Comparison of ENCODE assay signal across 17 cellular contexts in genomic region chr1:162629651-162630050, GRCh38. TPM values are rescaled to one million over a fixed set of nuclear protein-coding genes. Genes with fewer than 3 reads are reported as not detected.
DNase-seq lines count a peak whose midpoint lies in the region; ATAC-seq and TF ChIP-seq lines count a peak whose summit lies in the region.
"Had no signal": no experiment of that assay in that cellular context is flagged by ENCODE, and none has a peak within 500 bp of the region (broad histone marks: within the 10 kb centered on the region; RNA-seq: fewer than 3 reads in every experiment).

No MANE protein-coding gene starts in this region.

- POLR2A ChIA-PET in PC-9 (lab: Charles Lee; ENCODE audit: unreplicated experiment): no interaction called here

- H3K4me1 ChIP-seq in gastroesophageal sphincter (peaks cover 10 to 73% (median 21%) of the 10 kb centered on the region in 3 donors), stomach smooth muscle (ENCODE audit: control insufficient read depth, insufficient read depth, low read length) (peaks cover 43% of the 10 kb centered on the region), PC-9 (replicated peaks; ENCODE audit: insufficient read depth) (no peaks in the 10 kb centered on the region)
- H3K4me1 ChIP-seq: psoas muscle had no signal

- no peak overlapping the region for H3K4me2 ChIP-seq in PC-9

- H3K36me3 ChIP-seq in gastroesophageal sphincter: no peaks in the 10 kb centered on the region
- no peaks in the 10 kb centered on the region for H3K36me3 ChIP-seq in stomach smooth muscle (ENCODE audit: control insufficient read depth in 2 of 2, insufficient read depth in 2 of 2, low read length in 2 of 2)
- H3K36me3 ChIP-seq in PC-9 (ENCODE audit: low read depth): no peaks in the 10 kb centered on the region

- no peak for ATAC-seq in gastroesophageal sphincter
- no peak for ATAC-seq in HG02870 (IDR thresholded peaks at IDR 0.05; ENCODE audit: unreplicated experiment)
- no peak for ATAC-seq in HG03457 (IDR thresholded peaks at IDR 0.05; ENCODE audit: unreplicated experiment)
- ATAC-seq: psoas muscle had no signal

- H3K4me3 ChIP-seq in gastroesophageal sphincter (no peak overlapping the region), stomach smooth muscle (ENCODE audit: low read length in 2 of 2) (no peak overlapping the region), PC-9 (no peak overlapping the region)
- H3K4me3 ChIP-seq: psoas muscle, testis had no signal

- no peaks in the 10 kb centered on the region for H3K9me2 ChIP-seq in PC-9 (ENCODE audit: insufficient read depth)

- no peak for TF ChIP-seq CTCF in gastroesophageal sphincter (IDR thresholded peaks at IDR 0.05)
- no peak for TF ChIP-seq CTCF in PC-9 (conservative IDR thresholded peaks at IDR 0.05)

- H3K9ac ChIP-seq in stomach smooth muscle (ENCODE audit: low read length in 2 of 2): no peak overlapping the region

- intact Hi-C loops in PC-9 (cut with micrococcal nuclease; ENCODE audit: unreplicated experiment): loop anchor here (10.0 kb wide), 1 partner anchor 95 kb away; no protein-coding TSS in a partner anchor

- H3F3A ChIP-seq in PC-9 (ENCODE audit: insufficient read depth, low read depth): no peaks in the 10 kb centered on the region

- DNase-seq in GM04503 (ENCODE audit: low read depth): peak; percentile 74
- peak; percentile 41 for DNase-seq in amniotic stem cell (lab: John Stamatoyannopoulos, UW)
- DNase-seq in activated CD8-positive, alpha-beta memory T cell treated with anti-CD3 and anti-CD28 coated beads, Interleukin-2, amount 50 U/mL, for 4 hours: no peak
- no peak for DNase-seq in PC-9
- DNase-seq: activated CD4-positive, alpha-beta memory T cell treated with anti-CD3 and anti-CD28 coated beads for 36 hours; activated naive CD4-positive, alpha-beta T cell; COR-L47; hypothalamus; NCI-H1092 treated with DMSO at 0.1 percent for 48 hours; NCI-H345; psoas muscle; T1000; testis had no signal

- H2AFZ ChIP-seq in PC-9: no peak overlapping the region

- H3K9me3 ChIP-seq in gastroesophageal sphincter: no peaks in the 10 kb centered on the region
- H3K9me3 ChIP-seq in stomach smooth muscle (ENCODE audit: control insufficient read depth in 2 of 2, low read length in 2 of 2): no peaks in the 10 kb centered on the region
- H3K9me3 ChIP-seq in PC-9 (ENCODE audit: insufficient read depth, low read depth): no peaks in the 10 kb centered on the region
- H3K9me3 ChIP-seq: psoas muscle, testis had no signal

- TF ChIP-seq EP300 in gastroesophageal sphincter (IDR thresholded peaks at IDR 0.05): no peak

- no TSS peak for BruUV-seq in PC-9 (replicated peaks; lab: Mats Ljungman, UMichigan)

- CTCF ChIA-PET in PC-9 (lab: Charles Lee): no interaction called here

- peak overlapping the region; percentile 85 to 93 (median 88) for H3K27ac ChIP-seq in gastroesophageal sphincter
- peak overlapping the region; percentile 95 for H3K27ac ChIP-seq in stomach smooth muscle (ENCODE audit: low read length)
- H3K27ac ChIP-seq in PC-9: no peak overlapping the region

- H3K79me2 ChIP-seq in PC-9 (ENCODE audit: low read depth): no peaks in the 10 kb centered on the region

- H3K27me3 ChIP-seq in gastroesophageal sphincter (no peaks in the 10 kb centered on the region), stomach smooth muscle (ENCODE audit: control insufficient read depth in 1 of 2, insufficient read depth in 2 of 2, low read length in 2 of 2) (no peaks in the 10 kb centered on the region), PC-9 (ENCODE audit: insufficient read depth, low read depth) (no peaks in the 10 kb centered on the region)
- H3K27me3 ChIP-seq: testis had no signal

- TF ChIP-seq POLR2A in gastroesophageal sphincter (IDR thresholded peaks at IDR 0.05): no peak

- WGBS in gastroesophageal sphincter (ENCODE audit: low coverage in 1 of 2), 2 donors: 28 to 52% methylated on average over 2 of the region's 2 CpGs

- H4K20me1 ChIP-seq in PC-9 (ENCODE audit: insufficient read depth): no peaks in the 10 kb centered on the region

RNA-seq across cellular contexts. Expression of gene DDR2, which starts 2.6 kb away (rescaled TPM):
- total RNA-seq in gastroesophageal sphincter: 100 to 1,000 TPM; 165 to 241 (median 199) TPM
- total RNA-seq in PC-9 (2021): 0.05 and 0.35 TPM in 2 replicates

Comparison
In these comparisons a context has a peak if more than half of its experiments do, and no peak if none do; other contexts are left out.
1. DNase-seq: peak in GM04503 (single experiment) and amniotic stem cell (single experiment); none in activated CD8-positive, alpha-beta memory T cell treated with anti-CD3 and anti-CD28 coated beads, Interleukin-2, amount 50 U/mL, for 4 hours (single experiment) and PC-9 (0 of 2).
2. RNA of gene DDR2, which starts 2.6 kb away (total RNA-seq): 165 to 241 TPM in gastroesophageal sphincter; 0.05 to 0.35 TPM in PC-9; every median in the first group is over 100 times any median in the second.